ENCODE assay signal across 30 cellular contexts in genomic region chr7:141641876-141642275, GRCh38.
A peak's percentile ranks its signal among the peaks of the same experiment; 100 is the strongest.
DNase-seq lines count a peak whose midpoint lies in the region; ATAC-seq, FAIRE-seq and TF ChIP-seq lines count a peak whose summit lies in the region.
"Had no signal": no experiment of that assay in that cellular context is flagged by ENCODE, and none has a peak within 500 bp of the region (broad histone marks: within the 10 kb centered on the region; RNA-seq: fewer than 3 reads in every experiment).

No MANE protein-coding gene starts in this region.

- TF ChIP-seq POLR2A in A549 (IDR thresholded peaks at IDR 0.05; ENCODE audit: low read length) (no peak), HCT116 (IDR thresholded peaks at IDR 0.05; ENCODE audit: borderline replicate concordance, extremely low read depth, insufficient read depth, insufficient read length) (no peak)

- H3K36me3 ChIP-seq in HCT116 (ENCODE audit: control insufficient read depth in 1 of 2, insufficient read depth in 2 of 2, low read length in 2 of 2) = peaks cover 0 to 6% of the 10 kb centered on the region in 2 experiments; a peak in 1 of 4 replicates
- peaks cover 8% of the 10 kb centered on the region for H3K36me3 ChIP-seq in brain microvascular endothelial cell (replicated peaks)

- H3K27ac ChIP-seq in A549 (no peak overlapping the region), HCT116 (ENCODE audit: low read depth, low read length) (no peak overlapping the region), brain microvascular endothelial cell (no peak overlapping the region)
- H3K27ac ChIP-seq: body of pancreas, esophagus squamous epithelium, gastroesophageal sphincter, KMS-11, neutrophil, psoas muscle, SK-N-MC, thoracic aorta had no signal

- FAIRE-seq in A549 (lab: Jason Lieb, UNC) = no peak
- FAIRE-seq: colon, HTR-8/SVneo, keratinocyte had no signal

- no peak for TF ChIP-seq EP300 in A549 (IDR thresholded peaks at IDR 0.05)

- no peak overlapping the region for H2AFZ ChIP-seq in HCT116 (ENCODE audit: low read depth, low read length, poor library complexity, severe bottlenecking)

- no peaks in the 10 kb centered on the region for H3K4me1 ChIP-seq in A549
- H3K4me1 ChIP-seq in HCT116 (ENCODE audit: control insufficient read depth in 1 of 2, insufficient read depth in 2 of 2, low read length in 2 of 2) = no peaks in the 10 kb centered on the region
- H3K4me1 ChIP-seq: body of pancreas, esophagus squamous epithelium, gastroesophageal sphincter, psoas muscle had no signal

- H3K4me2 ChIP-seq in A549 = no peak overlapping the region
- H3K4me2 ChIP-seq in HCT116 (ENCODE audit: low read length) = no peak overlapping the region
- H3K4me2 ChIP-seq: KMS-11, smooth muscle cell had no signal

- no peaks in the 10 kb centered on the region for H3K27me3 ChIP-seq in HCT116 (ENCODE audit: insufficient read depth, low read length)
- H3K27me3 ChIP-seq in brain microvascular endothelial cell (replicated peaks) = no peaks in the 10 kb centered on the region
- H3K27me3 ChIP-seq: body of pancreas, esophagus squamous epithelium, gastroesophageal sphincter, neutrophil had no signal

- intact Hi-C loops in HCT116 (cut with micrococcal nuclease) = no loop called here

- no peaks in the 10 kb centered on the region for H3K79me2 ChIP-seq in HCT116 (ENCODE audit: insufficient read depth, low read length)

- no peaks in the 10 kb centered on the region for H3K9me2 ChIP-seq in HCT116 (ENCODE audit: insufficient read depth)

- TF ChIP-seq CTCF in A549 (IDR thresholded peaks at IDR 0.05) (peak; percentile 24), HCT116 (IDR thresholded peaks at IDR 0.05 in 2 of 3, conservative IDR thresholded peaks at IDR 0.05 in 1 of 3; ENCODE audit: borderline replicate concordance in 1 of 3, insufficient read depth in 1 of 3, low read depth in 2 of 3, low read length in 2 of 3) (no peak), brain microvascular endothelial cell (IDR thresholded peaks at IDR 0.05; ENCODE audit: low read depth, low read length, missing control alignments) (peak; percentile 6)

- no peak overlapping the region for H3K9ac ChIP-seq in HCT116 (ENCODE audit: low read length)
- H3K9ac ChIP-seq: KMS-11 had no signal

- in situ Hi-C loops in brain microvascular endothelial cell (cut with HindIII; ENCODE audit: low pct_ligation_motif_present, low sequenced_read_pairs) = no loop called here

- no peak for DNase-seq in A549 (ENCODE audit: low read depth in 1 of 2, low spot score in 1 of 2)
- DNase-seq in HCT116 (ENCODE audit: low read depth, low spot score) = no peak
- DNase-seq in NCI-H526 treated with DMSO at 0.1 percent for 48 hours (lab: John Stamatoyannopoulos, UW) = peak; percentile 18
- no peak for DNase-seq in brain microvascular endothelial cell
- no peak for DNase-seq in GDM1 (lab: John Stamatoyannopoulos, UW)
- no peak for DNase-seq in stimulated activated naive CD8-positive, alpha-beta T cell treated with anti-CD3 and anti-CD28 coated beads, Interleukin-15, Interleukin-2, amounts not matched to agents 100 U/mL and 50 U/mL, for 24 hours
- no peak for DNase-seq in OCI-M2 (lab: John Stamatoyannopoulos, UW; ENCODE audit: unreplicated experiment)
- DNase-seq: activated CD4-positive, alpha-beta T cell treated with anti-CD3 and anti-CD28 coated beads, Interleukin-2, amount 50 U/mL, for 4 hours; body of pancreas; CD4-positive, alpha-beta memory T cell; DMS 273 treated with DMSO at 0.1 percent for 48 hours; esophagus squamous epithelium; HCEC 1CT; NCI-H1092; NCI-H2081 treated with DMSO at 0.1 percent for 48 hours; psoas muscle; stimulated activated CD4-positive, alpha-beta T cell treated with anti-CD3 and anti-CD28 coated beads, Interleukin-2, amount 100 ng/mL, for 48 hours; stimulated activated naive CD4-positive, alpha-beta T cell; T-helper 17 cell had no signal

- CTCF ChIA-PET in A549 (lab: Yijun Ruan, JAX) = interaction anchor here (1.1 to 2.2 kb wide), 4 partner anchors 8 to 981 kb away, joined by 3 to 9 read pairs (median 5); no protein-coding TSS in a partner anchor
- CTCF ChIA-PET in HCT116 (lab: Charles Lee) = no interaction called here

- TF ChIP-seq RAD21 in A549 (conservative IDR thresholded peaks at IDR 0.05 in 1 of 2, IDR thresholded peaks at IDR 0.05 in 1 of 2) (peak; percentile 27 to 45; a peak in 2 of 5 replicates), HCT116 (IDR thresholded peaks at IDR 0.05; ENCODE audit: low read depth) (0 out of 2 replicates have a peak, but pooled peaks have one; percentile 15)

- peak in 1 of 2 experiments; percentile 53; a peak in 2 of 6 replicates for ATAC-seq in A549
- ATAC-seq in HCT116 = no peak
- ATAC-seq in stimulated activated naive CD8-positive, alpha-beta T cell treated with anti-CD3 and anti-CD28 coated beads, Interleukin-15, Interleukin-2, amounts not matched to agents 100 U/mL and 50 U/mL, for 24 hours = no peak
- no peak for ATAC-seq in GM21619 (IDR thresholded peaks at IDR 0.05; ENCODE audit: unreplicated experiment)
- ATAC-seq: body of pancreas, gastroesophageal sphincter, T-helper 17 cell had no signal

- H4K20me1 ChIP-seq in HCT116 (ENCODE audit: insufficient read depth) = no peaks in the 10 kb centered on the region

- 78% methylated on average over 3 of the region's 3 CpGs for WGBS in A549 (ENCODE audit: missing lambda C conversion rate)

- H3K4me3 ChIP-seq in A549 (no peak overlapping the region), HCT116 (replicated peaks in 1 of 2; ENCODE audit: low read depth in 1 of 2, low read length in 2 of 2) (no peak overlapping the region), brain microvascular endothelial cell (ENCODE audit: low read depth, low read length) (no peak overlapping the region)
- H3K4me3 ChIP-seq: body of pancreas, esophagus squamous epithelium, gastroesophageal sphincter, lung, psoas muscle, SK-N-MC, smooth muscle cell, thoracic aorta had no signal

- H3K9me3 ChIP-seq in A549 (no peaks in the 10 kb centered on the region), HCT116 (ENCODE audit: control insufficient read depth in 1 of 2, insufficient read depth in 1 of 2, low read depth in 1 of 2, low read length in 2 of 2) (no peaks in the 10 kb centered on the region)
- H3K9me3 ChIP-seq: body of pancreas, esophagus squamous epithelium, gastroesophageal sphincter, neutrophil, psoas muscle, thoracic aorta had no signal

- BruUV-seq in HCT116 (replicated peaks; lab: Mats Ljungman, UMichigan) = no TSS peak

- RAD21 ChIA-PET in HCT116 (lab: Charles Lee; ENCODE audit: low non-redundant PET in 1 of 2, low total read pairs in 2 of 2, uncharacterized antibody in 2 of 2, unreplicated experiment in 2 of 2) = no interaction called here

- POLR2A ChIA-PET in A549 (lab: Yijun Ruan, JAX) = no interaction called here
- POLR2A ChIA-PET in HCT116 (lab: Charles Lee) = no interaction called here

TF ChIP-seq in A549, 52 proteins besides CTCF, POLR2A, EP300 and RAD21 (continues in another document):
- TF ChIP-seq, protein P1, sequence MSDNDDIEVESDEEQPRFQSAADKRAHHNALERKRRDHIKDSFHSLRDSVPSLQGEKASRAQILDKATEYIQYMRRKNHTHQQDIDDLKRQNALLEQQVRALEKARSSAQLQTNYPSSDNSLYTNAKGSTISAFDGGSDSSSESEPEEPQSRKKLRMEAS (IDR thresholded peaks at IDR 0.05) = no peak

TF ChIP-seq in HCT116, 20 proteins besides CTCF, POLR2A, EP300 and RAD21 (continues in another document):
- TF ChIP-seq ATF3 (IDR thresholded peaks at IDR 0.05) (no peak), ELF1 (IDR thresholded peaks at IDR 0.05; ENCODE audit: borderline replicate concordance, low read depth) (no peak), SIN3A (IDR thresholded peaks at IDR 0.05; ENCODE audit: low read depth) (no peak), EGR1 (IDR thresholded peaks at IDR 0.05; ENCODE audit: low read depth) (no peak), SP1 (IDR thresholded peaks at IDR 0.05; ENCODE audit: low read depth) (no peak), CEBPB (IDR thresholded peaks at IDR 0.05; ENCODE audit: low read depth) (no peak), FOSL1 (IDR thresholded peaks at IDR 0.05; ENCODE audit: low read depth) (no peak), TCF7L2 (IDR thresholded peaks at IDR 0.05; ENCODE audit: borderline replicate concordance, extremely low read depth, insufficient read depth, insufficient read length) (no peak), SRF (IDR thresholded peaks at IDR 0.05; ENCODE audit: low read depth) (no peak)
- TF ChIP-seq, protein P2, sequence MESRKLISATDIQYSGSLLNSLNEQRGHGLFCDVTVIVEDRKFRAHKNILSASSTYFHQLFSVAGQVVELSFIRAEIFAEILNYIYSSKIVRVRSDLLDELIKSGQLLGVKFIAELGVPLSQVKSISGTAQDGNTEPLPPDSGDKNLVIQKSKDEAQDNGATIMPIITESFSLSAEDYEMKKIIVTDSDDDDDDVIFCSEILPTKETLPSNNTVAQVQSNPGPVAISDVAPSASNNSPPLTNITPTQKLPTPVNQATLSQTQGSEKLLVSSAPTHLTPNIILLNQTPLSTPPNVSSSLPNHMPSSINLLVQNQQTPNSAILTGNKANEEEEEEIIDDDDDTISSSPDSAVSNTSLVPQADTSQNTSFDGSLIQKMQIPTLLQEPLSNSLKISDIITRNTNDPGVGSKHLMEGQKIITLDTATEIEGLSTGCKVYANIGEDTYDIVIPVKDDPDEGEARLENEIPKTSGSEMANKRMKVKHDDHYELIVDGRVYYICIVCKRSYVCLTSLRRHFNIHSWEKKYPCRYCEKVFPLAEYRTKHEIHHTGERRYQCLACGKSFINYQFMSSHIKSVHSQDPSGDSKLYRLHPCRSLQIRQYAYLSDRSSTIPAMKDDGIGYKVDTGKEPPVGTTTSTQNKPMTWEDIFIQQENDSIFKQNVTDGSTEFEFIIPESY (IDR thresholded peaks at IDR 0.05; ENCODE audit: extremely low read depth, insufficient replicate concordance, low read length) = no peak

Comparison
In these comparisons a context has a peak if more than half of its experiments do, and no peak if none do; other contexts are left out.
1. CTCF ChIP-seq: peak in A549 (single experiment) and brain microvascular endothelial cell (single experiment); none in HCT116 (0 of 3).
2. Of the 6 proteins assayed by ChIP-seq in both A549 and HCT116: peak only in A549: CTCF; only in HCT116: none; in both: RAD21; in neither: 4.